ENCODE assay signal across 1 cellular context in genomic region chr14:23558363-23559009, GRCh38.
TF ChIP-seq lines count a peak whose summit lies in the region.

No MANE protein-coding gene starts in this region.

TF ChIP-seq in WTC11, 78 proteins besides CTCF, POLR2A, EP300 and RAD21 (continued from another document):
- no peak for TF ChIP-seq ZNF121 (CRISPR knock-in tag; IDR thresholded peaks at IDR 0.05)
- no peak for TF ChIP-seq ZNF532 (CRISPR knock-in tag; IDR thresholded peaks at IDR 0.05; ENCODE audit: borderline replicate concordance)
- TF ChIP-seq SOX15 (CRISPR knock-in tag; IDR thresholded peaks at IDR 0.05) = no peak
